7 cellular contexts compared by ENCODE assay signal in the genomic region with DNA sequence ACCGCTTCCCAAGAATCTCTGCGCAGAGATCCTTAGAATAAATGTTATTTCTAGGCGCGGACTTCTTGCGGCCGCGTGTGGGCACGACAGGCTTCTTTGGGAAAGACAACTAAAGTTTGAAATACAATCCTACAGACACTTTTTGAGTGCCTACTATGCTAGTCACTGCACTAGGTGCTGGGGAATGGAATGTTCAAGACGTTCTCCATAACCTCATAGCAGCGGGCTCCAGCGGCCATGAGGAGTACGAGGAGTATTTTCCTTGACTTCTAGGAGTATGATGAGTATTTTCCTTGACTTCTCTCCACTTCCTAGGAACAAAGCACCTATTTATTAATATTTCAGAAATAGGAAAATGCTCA.
DNase-seq lines count a peak whose midpoint lies in the region; ATAC-seq lines count a peak whose summit lies in the region.

No MANE protein-coding gene starts in this region.

- peaks cover 7 to 10% of the 10 kb centered on the region in 2 donors for H3K4me1 Mint-ChIP-seq in effector memory CD8-positive, alpha-beta T cell (ENCODE audit: low read depth in 2 of 2)
- H3K4me1 Mint-ChIP-seq in stimulated activated memory B cell treated with anti-CD40 and anti-IgM and Interleukin-4, amounts not matched to agents 10 μg/mL and 1 μg/mL and 100 μg/mL, for 72 hours, result peaks cover 11% of the 10 kb centered on the region

- H3K9me3 Mint-ChIP-seq in effector memory CD8-positive, alpha-beta T cell, result no peaks in the 10 kb centered on the region
- no peaks in the 10 kb centered on the region for H3K9me3 Mint-ChIP-seq in stimulated activated memory B cell treated with anti-CD40 and anti-IgM and Interleukin-4, amounts not matched to agents 10 μg/mL and 1 μg/mL and 100 μg/mL, for 72 hours

- DNase-seq in effector memory CD8-positive, alpha-beta T cell, result no peak
- DNase-seq in SHP77 treated with DMSO at 0.1 percent for 48 hours (lab: John Stamatoyannopoulos, UW) (no peak), SIG-M5 (lab: John Stamatoyannopoulos, UW) (no peak)
- DNase-seq in activated CD4-positive, alpha-beta T cell treated with anti-CD3 and anti-CD28 coated beads, Interleukin-2, amount 50 U/mL, for 4 hours, result no peak

- peaks cover 11 to 12% of the 10 kb centered on the region in 2 donors for H3K27me3 Mint-ChIP-seq in effector memory CD8-positive, alpha-beta T cell
- no peaks in the 10 kb centered on the region for H3K27me3 Mint-ChIP-seq in stimulated activated memory B cell treated with anti-CD40 and anti-IgM and Interleukin-4, amounts not matched to agents 10 μg/mL and 1 μg/mL and 100 μg/mL, for 72 hours

- H3K4me3 Mint-ChIP-seq in effector memory CD8-positive, alpha-beta T cell, result peak overlapping the region; percentile 91 to 94
- peak overlapping the region; percentile 90 for H3K4me3 Mint-ChIP-seq in stimulated activated memory B cell treated with anti-CD40 and anti-IgM and Interleukin-4, amounts not matched to agents 10 μg/mL and 1 μg/mL and 100 μg/mL, for 72 hours

- ATAC-seq in GM19452 (IDR thresholded peaks at IDR 0.05; ENCODE audit: unreplicated experiment) (peak; percentile 2), HG03439 (IDR thresholded peaks at IDR 0.05; ENCODE audit: unreplicated experiment) (peak; percentile 2)
- no peak for ATAC-seq in effector memory CD8-positive, alpha-beta T cell (replicated peaks)
- no peak for ATAC-seq in stimulated activated memory B cell treated with anti-CD40 and anti-IgM and Interleukin-4, amounts not matched to agents 10 μg/mL and 1 μg/mL and 100 μg/mL, for 72 hours

- H3K27ac Mint-ChIP-seq in effector memory CD8-positive, alpha-beta T cell, result peak overlapping the region in 1 of 2 donors; percentile 86
- H3K27ac Mint-ChIP-seq in stimulated activated memory B cell treated with anti-CD40 and anti-IgM and Interleukin-4, amounts not matched to agents 10 μg/mL and 1 μg/mL and 100 μg/mL, for 72 hours, result peak overlapping the region; percentile 88

- H3K36me3 Mint-ChIP-seq in effector memory CD8-positive, alpha-beta T cell (ENCODE audit: insufficient read depth), result peaks cover 21% of the 10 kb centered on the region
- peaks cover 7% of the 10 kb centered on the region for H3K36me3 Mint-ChIP-seq in stimulated activated memory B cell treated with anti-CD40 and anti-IgM and Interleukin-4, amounts not matched to agents 10 μg/mL and 1 μg/mL and 100 μg/mL, for 72 hours

Comparison
In these comparisons a context has a peak if more than half of its experiments do, and no peak if none do; other contexts are left out.
1. ATAC-seq: peak in GM19452 (single experiment) and HG03439 (single experiment); none in effector memory CD8-positive, alpha-beta T cell (single experiment) and stimulated activated memory B cell treated with anti-CD40 and anti-IgM and Interleukin-4, amounts not matched to agents 10 μg/mL and 1 μg/mL and 100 μg/mL, for 72 hours (single experiment).